ENCODE assay signal across 27 cellular contexts in genomic region chr20:40717343-40717865, GRCh38. TPM values are rescaled to one million over a fixed set of nuclear protein-coding genes. Genes with fewer than 3 reads are reported as not detected.
DNase-seq lines count a peak whose midpoint lies in the region; ATAC-seq and TF ChIP-seq lines count a peak whose summit lies in the region.
"Had no signal": no experiment of that assay in that cellular context is flagged by ENCODE, and none has a peak within 500 bp of the region (broad histone marks: within the 10 kb centered on the region; RNA-seq: fewer than 3 reads in every experiment).

No MANE protein-coding gene starts in this region.

- TF ChIP-seq CTCF in left ventricle myocardium inferior (IDR thresholded peaks at IDR 0.05; ENCODE audit: borderline replicate concordance): no peak
- TF ChIP-seq CTCF in RWPE2 (IDR thresholded peaks at IDR 0.05; ENCODE audit: poor library complexity, severe bottlenecking): no peak

- no peaks in the 10 kb centered on the region for H3K4me1 ChIP-seq in left ventricle myocardium inferior
- H3K4me1 ChIP-seq in RWPE2 (ENCODE audit: insufficient read depth, poor library complexity, severe bottlenecking): peaks cover 5% of the 10 kb centered on the region
- H3K4me1 ChIP-seq: A549, Caco-2, SJSA1 had no signal

- H3K36me3 ChIP-seq in left ventricle myocardium inferior: no peaks in the 10 kb centered on the region
- no peaks in the 10 kb centered on the region for H3K36me3 ChIP-seq in RWPE2 (ENCODE audit: low read depth)
- H3K36me3 ChIP-seq: SJSA1 had no signal

- ATAC-seq in RWPE2 (ENCODE audit: low read depth) (peak; percentile 84), esophagus mucosa (peak; percentile 64)
- ATAC-seq: A549; CD8-positive, alpha-beta T cell; HCT116; PC-3 had no signal

- H3K9me3 ChIP-seq in left ventricle myocardium inferior (replicated peaks) (no peaks in the 10 kb centered on the region), RWPE2 (ENCODE audit: severe bottlenecking) (no peaks in the 10 kb centered on the region)
- H3K9me3 ChIP-seq: A549, Caco-2, SJSA1 had no signal

- H3K4me3 ChIP-seq in left ventricle myocardium inferior (no peak overlapping the region), RWPE2 (ENCODE audit: severe bottlenecking) (no peak overlapping the region)
- H3K4me3 ChIP-seq: A549, SJSA1 had no signal

- intact Hi-C loops in cardiac septum (cut with DNase I): no loop called here
- intact Hi-C loops in left ventricle myocardium inferior (cut with micrococcal nuclease): no loop called here

- peaks cover 39% of the 10 kb centered on the region for H3K27me3 ChIP-seq in left ventricle myocardium inferior (ENCODE audit: low read depth)
- H3K27me3 ChIP-seq in RWPE2 (ENCODE audit: insufficient read depth, poor library complexity, severe bottlenecking): peaks cover 3% of the 10 kb centered on the region

- H3K27ac ChIP-seq in left ventricle myocardium inferior (replicated peaks) (no peak overlapping the region), RWPE2 (ENCODE audit: poor library complexity, severe bottlenecking) (no peak overlapping the region)
- H3K27ac ChIP-seq: A549, HL-60, SJSA1 had no signal

- DNase-seq in cardiac septum (ENCODE audit: low spot score) (peak; percentile 57), left ventricle myocardium inferior (no peak), RWPE2 (ENCODE audit: low spot score) (peak; percentile 76), hypothalamus (lab: John Stamatoyannopoulos, UW) (no peak)
- no peak for DNase-seq in activated CD4-positive, alpha-beta T cell treated with anti-CD3 and anti-CD28 coated beads, Interleukin-2, amount 50 U/mL, for 1 hour
- no peak for DNase-seq in activated CD4-positive, alpha-beta T cell treated with anti-CD3 and anti-CD28 coated beads for 1 hour
- DNase-seq: AML-193; C1 segment of cervical spinal cord; Caco-2; CD8-positive, alpha-beta T cell; DMS79; EL; GDM1; NCI-H1092; NCI-H146; NCI-H1930; NCI-H2107; NCI-H524; NCI-H748 treated with DMSO at 0.1 percent for 48 hours; NK-92 treated with Interleukin-12 subunit alpha and Interleukin-12 subunit beta, amount 100 ng/mL, for 24 hours; PC-3; Right ventricle myocardium superior had no signal

RNA-seq across cellular contexts. Expression of gene MAFB, which starts 28.4 kb away (rescaled TPM):
- 6.8 TPM for total RNA-seq in cardiac septum
- total RNA-seq in left ventricle myocardium inferior: 10.2 TPM
- 55.9 TPM for total RNA-seq in esophagus mucosa
- total RNA-seq: SJSA1 had no signal

Comparison
In these comparisons a context has a peak if more than half of its experiments do, and no peak if none do; other contexts are left out.
1. DNase-seq: peak in cardiac septum (single experiment) and RWPE2 (single experiment); none in left ventricle myocardium inferior (single experiment), hypothalamus (0 of 51), activated CD4-positive, alpha-beta T cell treated with anti-CD3 and anti-CD28 coated beads, Interleukin-2, amount 50 U/mL, for 1 hour (single experiment) and activated CD4-positive, alpha-beta T cell treated with anti-CD3 and anti-CD28 coated beads for 1 hour (single experiment).